1 cellular context compared by ENCODE assay signal in the genomic region with DNA sequence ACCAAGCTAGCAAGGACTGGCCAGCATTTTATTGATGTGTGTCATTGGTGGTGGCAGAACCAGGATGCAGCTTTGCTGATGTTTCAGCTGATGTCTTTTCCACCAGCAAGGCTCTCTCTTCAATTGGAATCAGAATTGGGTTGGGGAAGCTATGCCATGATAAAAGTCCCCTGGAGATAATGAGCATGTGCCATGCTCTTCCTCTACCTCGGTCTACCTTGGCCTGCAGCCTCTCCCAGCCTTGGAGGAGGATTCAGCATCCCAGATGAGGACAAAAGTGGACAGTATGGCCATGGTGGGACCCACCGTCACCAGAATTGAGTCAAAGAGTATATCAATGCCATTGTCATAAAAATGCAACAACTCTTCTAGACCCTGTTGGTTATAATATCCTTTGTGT.
TF ChIP-seq lines count a peak whose summit lies in the region.

No MANE protein-coding gene starts in this region.

TF ChIP-seq in K562, 482 proteins besides CTCF, POLR2A, EP300 and RAD21:
- TF ChIP-seq RBM14 (IDR thresholded peaks at IDR 0.05; ENCODE audit: borderline replicate concordance, insufficient read depth, low read depth, low read length): no peak
- TF ChIP-seq MYNN (IDR thresholded peaks at IDR 0.05): peak; percentile 83
- TF ChIP-seq MYNN (CRISPR knock-in tag; IDR thresholded peaks at IDR 0.05): no peak
